In genomic region chr17:9887521-9887920, GRCh38 we compare ENCODE assay signal across 17 cellular contexts. TPM values are rescaled to one million over a fixed set of nuclear protein-coding genes. Genes with fewer than 3 reads are reported as not detected.
DNase-seq lines count a peak whose midpoint lies in the region.
"Had no signal": no experiment of that assay in that cellular context is flagged by ENCODE, and none has a peak within 500 bp of the region (broad histone marks: within the 10 kb centered on the region; RNA-seq: fewer than 3 reads in every experiment).

No MANE protein-coding gene starts in this region.

- H3K4me1 ChIP-seq in mesenchymal stem cell (ENCODE audit: control insufficient read depth, insufficient read depth, low read depth, low read length), result no peaks in the 10 kb centered on the region
- H3K4me1 ChIP-seq: BE2C had no signal

- H3K4ac ChIP-seq in mesenchymal stem cell (ENCODE audit: low read depth in 1 of 2, low read length in 2 of 2), result no peak overlapping the region

- H2BK15ac ChIP-seq in mesenchymal stem cell (ENCODE audit: low read depth, poor library complexity, severe bottlenecking), result no peak overlapping the region

- DNase-seq in ELR (ENCODE audit: low read depth) (peak; percentile 11), M059J (ENCODE audit: low read depth) (peak; percentile 34), SW480 (ENCODE audit: low spot score) (peak; percentile 29), mesenchymal stem cell (peak; percentile 47), GM03348 (ENCODE audit: low spot score) (no peak), NCI-H526 treated with DMSO at 0.1 percent for 48 hours (lab: John Stamatoyannopoulos, UW) (no peak)
- DNase-seq in activated CD8-positive, alpha-beta memory T cell treated with anti-CD3 and anti-CD28 coated beads, Interleukin-2, amount 50 U/mL, for 4 hours, result no peak
- DNase-seq: BE2C; CD8-positive, alpha-beta T cell; COR-L47; DND-41; GF-D8; H9 had no signal

- no peak overlapping the region for H3K9ac ChIP-seq in mesenchymal stem cell (ENCODE audit: low read length)

- H2AK5ac ChIP-seq in mesenchymal stem cell (ENCODE audit: low read length, severe bottlenecking), result no peak overlapping the region

- H2AFZ ChIP-seq in mesenchymal stem cell (ENCODE audit: low read depth, low read length), result no peak overlapping the region
- H2AFZ ChIP-seq: GM23338 had no signal

- no peak overlapping the region for H2BK5ac ChIP-seq in mesenchymal stem cell (ENCODE audit: low read depth, low read length, poor library complexity, severe bottlenecking)

- peaks cover 0 to 46% of the 10 kb centered on the region in 2 experiments for H3K27me3 ChIP-seq in mesenchymal stem cell (ENCODE audit: control insufficient read depth in 1 of 2, insufficient read depth in 1 of 2, low read length in 2 of 2)
- H3K27me3 ChIP-seq: BE2C had no signal

- 86% methylated on average over 8 of the region's 8 CpGs for WGBS in mesenchymal stem cell

- no peak overlapping the region for H4K8ac ChIP-seq in mesenchymal stem cell (ENCODE audit: low read length)

- H3K9me3 ChIP-seq in mesenchymal stem cell (ENCODE audit: control insufficient read depth, low read length), result peaks cover 41% of the 10 kb centered on the region
- H3K9me3 ChIP-seq: BE2C had no signal

- no peaks in the 10 kb centered on the region for H3K36me3 ChIP-seq in mesenchymal stem cell (ENCODE audit: control insufficient read depth in 1 of 2, insufficient read depth in 2 of 2, low read depth in 1 of 2, low read length in 2 of 2)
- H3K36me3 ChIP-seq: BE2C had no signal

- H3K4me2 ChIP-seq in mesenchymal stem cell (ENCODE audit: low read length, poor library complexity, severe bottlenecking), result no peak overlapping the region
- H3K4me2 ChIP-seq: GM23338 had no signal

- no peak overlapping the region for H4K91ac ChIP-seq in mesenchymal stem cell (ENCODE audit: low read length)

- no peak overlapping the region for H2BK12ac ChIP-seq in mesenchymal stem cell (ENCODE audit: low read length in 2 of 2)

- H2BK120ac ChIP-seq in mesenchymal stem cell (ENCODE audit: low read depth, low read length), result no peak overlapping the region

- no peaks in the 10 kb centered on the region for H3K79me1 ChIP-seq in mesenchymal stem cell (replicated peaks; ENCODE audit: low read length, poor library complexity, severe bottlenecking)

- H3K27ac ChIP-seq in mesenchymal stem cell (ENCODE audit: low read length, poor library complexity, severe bottlenecking), result no peak overlapping the region
- H3K27ac ChIP-seq: C4-2B had no signal

- no peak overlapping the region for H3K18ac ChIP-seq in mesenchymal stem cell (ENCODE audit: low read depth in 1 of 2, low read length in 2 of 2)

- H3K14ac ChIP-seq in mesenchymal stem cell (ENCODE audit: low read length in 2 of 2), result no peak overlapping the region

- H3K4me3 ChIP-seq in mesenchymal stem cell (ENCODE audit: insufficient read depth in 1 of 2, low read depth in 1 of 2, low read length in 2 of 2), result no peak overlapping the region
- H3K4me3 ChIP-seq: GM23338 had no signal

- H3K23ac ChIP-seq in mesenchymal stem cell (ENCODE audit: low read length in 2 of 2), result no peak overlapping the region

RNA-seq across cellular contexts. Expression of gene RCVRN, which starts 17.6 kb away (rescaled TPM):
- not detected in 2 replicates for total RNA-seq in M059J (2014; rRNA removed; shearing (Covaris generic))
- polyA plus RNA-seq in mesenchymal stem cell (2013, experiment 1 of 2), result 1.4 TPM
- polyA plus RNA-seq in mesenchymal stem cell (2013, experiment 2 of 2), result 1.4 TPM
- total RNA-seq: GM23338, H9, HepG2 had no signal
- polyA plus RNA-seq: AG04450, GM23338, HepG2 had no signal

Comparison
In these comparisons a context has a peak if more than half of its experiments do, and no peak if none do; other contexts are left out.
1. DNase-seq: peak in ELR (single experiment), M059J (single experiment), SW480 (single experiment) and mesenchymal stem cell (single experiment); none in activated CD8-positive, alpha-beta memory T cell treated with anti-CD3 and anti-CD28 coated beads, Interleukin-2, amount 50 U/mL, for 4 hours (single experiment), GM03348 (single experiment) and NCI-H526 treated with DMSO at 0.1 percent for 48 hours (single experiment).